13 cellular contexts compared by ENCODE assay signal in the genomic region with DNA sequence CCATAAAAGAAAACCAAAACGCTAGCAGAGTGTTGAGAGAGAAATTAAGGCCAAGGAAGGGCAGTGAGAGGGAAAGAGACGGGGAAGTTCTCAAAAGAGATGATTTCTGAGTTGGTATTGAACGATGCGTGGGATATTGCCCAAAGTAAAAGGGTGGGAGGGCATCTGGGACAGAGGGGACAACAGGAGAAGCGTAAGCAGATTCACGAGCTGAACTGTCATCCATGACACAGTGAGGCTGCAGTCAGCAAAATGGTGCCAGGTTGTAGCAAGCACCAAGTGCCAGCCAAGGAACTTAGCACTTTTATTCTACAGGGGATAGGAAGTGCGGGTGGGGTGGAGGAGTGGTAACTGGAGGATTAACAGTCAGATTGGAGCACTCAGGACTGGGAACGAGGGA.
"Had no signal": no experiment of that assay in that cellular context is flagged by ENCODE, and none has a peak within 500 bp of the region (broad histone marks: within the 10 kb centered on the region; RNA-seq: fewer than 3 reads in every experiment).

No MANE protein-coding gene starts in this region.

- H3K4me3 ChIP-seq: coronary artery, skin epidermis, transverse colon had no signal

- H3K27ac ChIP-seq: neutrophil had no signal

- H3K27ac Mint-ChIP-seq: activated CD8-positive, alpha-beta memory T cell treated with anti-CD3 and anti-CD28 coated beads, Interleukin-2, amount 10 ng/mL, durations not matched to agents 7 days and 5 days; activated naive CD8-positive, alpha-beta T cell; activated T-cell treated with anti-CD3 and anti-CD28 coated beads, Interleukin-2, amount 50 U/mL, for 24 hours; naive thymus-derived CD8-positive, alpha-beta T cell; T-helper 2 cell treated with Interferon-gamma antibody and Interleukin-4, amounts not matched to agents 5 μg/mL and 100 μg/mL, for 36 hours had no signal

- DNase-seq: activated CD4-positive, alpha-beta T cell treated with anti-CD3 and anti-CD28 coated beads, Interleukin-2, amount 50 U/mL, for 48 hours; activated CD8-positive, alpha-beta memory T cell treated with anti-CD3 and anti-CD28 coated beads, Interleukin-2, amount 10 ng/mL, durations not matched to agents 7 days and 5 days; activated effector memory CD4-positive, alpha-beta T cell treated with anti-CD3 and anti-CD28 coated beads, Interleukin-2, amount 50 U/mL, for 16 hours; activated T-cell treated with anti-CD3 and anti-CD28 coated beads, Interleukin-2, amount 50 U/mL, for 24 hours; effector CD8-positive, alpha-beta T cell; naive thymus-derived CD8-positive, alpha-beta T cell; transverse colon had no signal

- ATAC-seq: activated CD4-positive, CD25-positive, alpha-beta regulatory T cell treated with anti-CD3 and anti-CD28 coated beads, Interleukin-2, amount 50 U/mL, for 24 hours; activated CD8-positive, alpha-beta memory T cell treated with anti-CD3 and anti-CD28 coated beads, Interleukin-2, amount 10 ng/mL, durations not matched to agents 7 days and 5 days; naive thymus-derived CD8-positive, alpha-beta T cell had no signal

- H3K36me3 ChIP-seq: neutrophil, transverse colon had no signal

- H3K9me3 Mint-ChIP-seq: activated T-cell treated with anti-CD3 and anti-CD28 coated beads, Interleukin-2, amount 50 U/mL, for 24 hours; naive thymus-derived CD8-positive, alpha-beta T cell; T-helper 2 cell treated with Interferon-gamma antibody and Interleukin-4, amounts not matched to agents 5 μg/mL and 100 μg/mL, for 36 hours had no signal

- H3K4me3 Mint-ChIP-seq: activated CD8-positive, alpha-beta memory T cell treated with anti-CD3 and anti-CD28 coated beads, Interleukin-2, amount 10 ng/mL, durations not matched to agents 7 days and 5 days; activated naive CD8-positive, alpha-beta T cell; activated T-cell treated with anti-CD3 and anti-CD28 coated beads, Interleukin-2, amount 50 U/mL, for 24 hours; T-helper 2 cell treated with Interferon-gamma antibody and Interleukin-4, amounts not matched to agents 5 μg/mL and 100 μg/mL, for 36 hours had no signal

- H3K9me3 ChIP-seq: neutrophil, transverse colon had no signal

- H3K27me3 ChIP-seq: neutrophil, transverse colon had no signal

- H3K27me3 Mint-ChIP-seq: activated CD8-positive, alpha-beta memory T cell treated with anti-CD3 and anti-CD28 coated beads, Interleukin-2, amount 10 ng/mL, durations not matched to agents 7 days and 5 days; activated naive CD8-positive, alpha-beta T cell; activated T-cell treated with anti-CD3 and anti-CD28 coated beads, Interleukin-2, amount 50 U/mL, for 24 hours; naive thymus-derived CD8-positive, alpha-beta T cell had no signal
